In genomic region chr3:171168551-171168950, GRCh38 we compare ENCODE assay signal across 1 cellular context.
TF ChIP-seq lines count a peak whose summit lies in the region.

No MANE protein-coding gene starts in this region.

TF ChIP-seq in A549, 52 proteins besides CTCF, POLR2A, EP300 and RAD21 (continued from another document):
- TF ChIP-seq PHF8 (IDR thresholded peaks at IDR 0.05; ENCODE audit: borderline replicate concordance, low read depth) (no peak), CHD4 (IDR thresholded peaks at IDR 0.05; ENCODE audit: borderline replicate concordance) (no peak)
